In genomic region chr7:12434012-12434642, GRCh38 we compare ENCODE assay signal across 1 cellular context.
TF ChIP-seq lines count a peak whose summit lies in the region.

No MANE protein-coding gene starts in this region.

TF ChIP-seq in GM12878, 131 proteins besides CTCF, POLR2A, EP300 and RAD21 (continued from another document):
- no peak for TF ChIP-seq BACH1 (IDR thresholded peaks at IDR 0.05; ENCODE audit: borderline replicate concordance)
- TF ChIP-seq FOXM1 (IDR thresholded peaks at IDR 0.05; ENCODE audit: low read depth, low read length), result no peak
- TF ChIP-seq NR2C2 (IDR thresholded peaks at IDR 0.05; ENCODE audit: borderline replicate concordance, control insufficient read depth, insufficient read length, low read depth), result no peak
- no peak for TF ChIP-seq HDAC2 (IDR thresholded peaks at IDR 0.05)
- TF ChIP-seq EGR1 (IDR thresholded peaks at IDR 0.05; ENCODE audit: borderline replicate concordance in 1 of 2, low read depth in 2 of 2, low read length in 2 of 2), result no peak
- TF ChIP-seq CREM (IDR thresholded peaks at IDR 0.05; ENCODE audit: low read depth), result no peak
- TF ChIP-seq BMI1 (IDR thresholded peaks at IDR 0.05; ENCODE audit: borderline replicate concordance), result no peak
- TF ChIP-seq SMARCA5 (IDR thresholded peaks at IDR 0.05), result no peak
- TF ChIP-seq RAD51 (IDR thresholded peaks at IDR 0.05), result no peak
- no peak for TF ChIP-seq EZH2 (IDR thresholded peaks at IDR 0.05; ENCODE audit: borderline replicate concordance, control insufficient read depth, low read depth, low read length)
